ENCODE assay signal across 8 cellular contexts in the genomic region with DNA sequence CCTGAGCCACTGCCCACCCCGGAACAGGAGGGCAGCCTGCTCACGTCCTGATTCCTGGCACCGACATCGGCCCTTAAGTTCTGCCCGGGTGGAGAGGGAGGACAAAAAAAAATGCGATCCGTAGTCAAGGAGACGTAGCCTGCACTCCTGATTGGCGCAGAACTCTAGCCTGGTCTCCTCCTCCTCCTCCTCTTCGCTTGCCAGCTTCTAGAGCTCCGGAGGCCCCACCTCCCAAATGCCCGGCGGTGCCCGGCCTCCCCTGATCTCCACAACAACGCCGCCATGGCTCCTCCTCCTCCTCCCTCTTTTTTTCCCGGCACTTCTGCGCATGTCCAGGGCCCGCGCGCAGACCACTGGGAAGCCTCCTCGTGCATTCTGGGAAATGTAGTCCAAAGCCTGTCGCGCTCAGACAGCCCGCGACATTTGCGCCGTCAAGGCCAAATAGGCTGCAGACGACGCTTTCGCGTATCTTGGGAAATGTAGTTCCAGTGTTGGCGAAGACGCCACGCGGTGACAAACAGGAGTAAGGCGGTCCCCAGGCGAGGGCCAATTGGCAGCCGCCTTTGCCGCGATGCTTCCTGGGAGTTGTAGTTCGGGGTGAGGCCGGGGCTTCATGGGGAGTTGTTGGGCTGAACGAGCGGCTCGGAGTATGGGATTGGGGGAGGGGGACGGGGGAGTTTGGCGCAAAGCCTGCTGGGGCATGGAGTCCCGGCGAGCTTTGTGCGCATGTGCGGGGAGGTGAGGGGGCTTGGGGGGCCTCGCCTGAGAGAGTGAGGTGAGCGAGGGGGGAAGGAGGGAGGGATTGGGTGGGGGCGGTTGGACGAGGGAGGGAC. TPM values are rescaled to one million over a fixed set of nuclear protein-coding genes. Genes with fewer than 3 reads are reported as not detected.
DNase-seq lines count a peak whose midpoint lies in the region; ATAC-seq and TF ChIP-seq lines count a peak whose summit lies in the region.

A gene (plus strand): TSS at position 705 of the 833 bp plus-strand sequence. CDS start 5,625 bp downstream, outside the sequence.

- POLR2A ChIA-PET in naive thymus-derived CD4-positive, alpha-beta T cell (lab: Charles Lee), result interaction anchor here (0.5 to 4.0 kb wide), 5 partner anchors 12 to 175 kb away, joined by 3 to 40 read pairs (median 4); a partner anchor contains a TSS

- H3K9ac ChIP-seq in fibroblast of lung (ENCODE audit: insufficient read depth, low read length), result peak within 1 kb of the TSS; percentile 52

- H3K27me3 ChIP-seq in RWPE2 (ENCODE audit: insufficient read depth, poor library complexity, severe bottlenecking), result no peaks in the 10 kb centered on the region
- H3K27me3 ChIP-seq in fibroblast of lung (ENCODE audit: control insufficient read depth, insufficient read depth, low read length), result no peaks in the 10 kb centered on the region
- no peaks in the 10 kb centered on the region for H3K27me3 ChIP-seq in naive thymus-derived CD4-positive, alpha-beta T cell (ENCODE audit: control insufficient read depth in 2 of 2, insufficient read depth in 2 of 2, low read length in 2 of 2)

- H3K4me3 Mint-ChIP-seq in activated T-helper 2 cell treated with anti-CD3 and anti-CD28 coated beads, Interferon-gamma antibody, Interleukin-2, Interleukin-4, amounts not matched to agents 10 μg/mL and 5 μg/mL and 100 μg/mL, durations not matched to agents 14 hours and 24 hours and 36 hours (ENCODE audit: low read depth), result peak within 1 kb of the TSS; percentile 83
- H3K4me3 Mint-ChIP-seq in naive thymus-derived CD4-positive, alpha-beta T cell, result peak within 1 kb of the TSS; percentile 88 to 97 (median 92)
- H3K4me3 Mint-ChIP-seq in stimulated activated naive B cell treated with anti-CD40 and anti-IgM and Interleukin-4, amounts not matched to agents 10 μg/mL and 1 μg/mL and 100 μg/mL, for 72 hours, result peak within 1 kb of the TSS; percentile 88 to 89

- DNase-seq in Daoy (ENCODE audit: low read depth), result peak; percentile 99
- DNase-seq in GOT3 (lab: John Stamatoyannopoulos, UW), result peak; percentile 98
- peak; percentile 99 for DNase-seq in LNCaP clone FGC (ENCODE audit: low read depth)
- peak; percentile 99 for DNase-seq in RWPE2 (ENCODE audit: low spot score)
- DNase-seq in activated T-helper 2 cell treated with anti-CD3 and anti-CD28 coated beads, Interferon-gamma antibody, Interleukin-2, Interleukin-4, amounts not matched to agents 10 μg/mL and 5 μg/mL and 100 μg/mL, durations not matched to agents 14 hours and 24 hours and 36 hours (ENCODE audit: low spot score), result peak; percentile 99
- peak; percentile 99 for DNase-seq in fibroblast of lung (ENCODE audit: low read depth in 2 of 2)
- peak; percentile 93 to 100 (median 100) for DNase-seq in naive thymus-derived CD4-positive, alpha-beta T cell
- DNase-seq in stimulated activated naive B cell treated with anti-CD40 and anti-IgM and Interleukin-4, amounts not matched to agents 10 μg/mL and 1 μg/mL and 100 μg/mL, for 72 hours, result peak; percentile 99

- no peaks in the 10 kb centered on the region for H3K36me3 Mint-ChIP-seq in activated T-helper 2 cell treated with anti-CD3 and anti-CD28 coated beads, Interferon-gamma antibody, Interleukin-2, Interleukin-4, amounts not matched to agents 10 μg/mL and 5 μg/mL and 100 μg/mL, durations not matched to agents 14 hours and 24 hours and 36 hours (ENCODE audit: low read depth)
- peaks cover 0 to 3% (median 0%) of the 10 kb centered on the region in 5 donors for H3K36me3 Mint-ChIP-seq in naive thymus-derived CD4-positive, alpha-beta T cell
- peaks cover 1 to 7% of the 10 kb centered on the region in 2 donors for H3K36me3 Mint-ChIP-seq in stimulated activated naive B cell treated with anti-CD40 and anti-IgM and Interleukin-4, amounts not matched to agents 10 μg/mL and 1 μg/mL and 100 μg/mL, for 72 hours

- TF ChIP-seq CTCF in LNCaP clone FGC (IDR thresholded peaks at IDR 0.05; ENCODE audit: control insufficient read depth, extremely low read depth, insufficient read depth) (no peak), RWPE2 (IDR thresholded peaks at IDR 0.05; ENCODE audit: poor library complexity, severe bottlenecking) (no peak), fibroblast of lung (conservative IDR thresholded peaks at IDR 0.05 in 1 of 2, IDR thresholded peaks at IDR 0.05 in 1 of 2; ENCODE audit: low read depth in 1 of 2, low read length in 2 of 2) (no peak)

- H3K27me3 Mint-ChIP-seq in activated T-helper 2 cell treated with anti-CD3 and anti-CD28 coated beads, Interferon-gamma antibody, Interleukin-2, Interleukin-4, amounts not matched to agents 10 μg/mL and 5 μg/mL and 100 μg/mL, durations not matched to agents 14 hours and 24 hours and 36 hours (ENCODE audit: low read depth), result no peaks in the 10 kb centered on the region
- peaks cover 0 to 4% (median 0%) of the 10 kb centered on the region in 5 donors for H3K27me3 Mint-ChIP-seq in naive thymus-derived CD4-positive, alpha-beta T cell
- H3K27me3 Mint-ChIP-seq in stimulated activated naive B cell treated with anti-CD40 and anti-IgM and Interleukin-4, amounts not matched to agents 10 μg/mL and 1 μg/mL and 100 μg/mL, for 72 hours, result no peaks in the 10 kb centered on the region

- intact Hi-C loops in activated T-helper 2 cell treated with anti-CD3 and anti-CD28 coated beads, Interferon-gamma antibody, Interleukin-2, Interleukin-4, amounts not matched to agents 10 μg/mL and 5 μg/mL and 100 μg/mL, durations not matched to agents 14 hours and 24 hours and 36 hours (cut with micrococcal nuclease), result loop anchor here (1.0 kb wide), 2 partner anchors 19 to 175 kb away; a partner anchor contains a TSS
- intact Hi-C loops in naive thymus-derived CD4-positive, alpha-beta T cell (cut with micrococcal nuclease), result loop anchor here (1.0 to 10.0 kb wide), 18 partner anchors 19 to 1981 kb away; a partner anchor contains a TSS

- H3K36me3 ChIP-seq in RWPE2 (ENCODE audit: low read depth), result no peaks in the 10 kb centered on the region
- peaks cover 2% of the 10 kb centered on the region for H3K36me3 ChIP-seq in fibroblast of lung (ENCODE audit: control insufficient read depth, insufficient read depth, low read length)
- H3K36me3 ChIP-seq in naive thymus-derived CD4-positive, alpha-beta T cell (ENCODE audit: control insufficient read depth in 2 of 3, insufficient read depth in 3 of 3, low read length in 3 of 3), result no peaks in the 10 kb centered on the region

- ATAC-seq in RWPE2 (ENCODE audit: low read depth), result peak; percentile 95
- peak; percentile 91 for ATAC-seq in naive thymus-derived CD4-positive, alpha-beta T cell
- ATAC-seq in stimulated activated naive B cell treated with anti-CD40 and anti-IgM and Interleukin-4, amounts not matched to agents 10 μg/mL and 1 μg/mL and 100 μg/mL, for 72 hours (replicated peaks), result peak; percentile 91 to 95

- CTCF ChIA-PET in naive thymus-derived CD4-positive, alpha-beta T cell (lab: Charles Lee), result interaction anchor here (0.6 to 1.2 kb wide), 2 partner anchors 19 to 75 kb away, joined by 3 to 4 read pairs; no protein-coding TSS in a partner anchor

- no peaks in the 10 kb centered on the region for H4K20me1 ChIP-seq in fibroblast of lung (ENCODE audit: control insufficient read depth, extremely low read depth, insufficient read depth, low read length)

- H3K27ac ChIP-seq in RWPE2 (ENCODE audit: poor library complexity, severe bottlenecking) (peak within 1 kb of the TSS; percentile 41), fibroblast of lung (ENCODE audit: insufficient read depth, low read length) (peak within 1 kb of the TSS; percentile 83)
- H3K27ac ChIP-seq in naive thymus-derived CD4-positive, alpha-beta T cell (ENCODE audit: low read depth, low read length), result peak within 1 kb of the TSS; percentile 85

- peaks cover 18% of the 10 kb centered on the region for H3K79me2 ChIP-seq in fibroblast of lung (ENCODE audit: control insufficient read depth, insufficient read depth, low read length)

- peak within 1 kb of the TSS; percentile 70 for H2AFZ ChIP-seq in fibroblast of lung (ENCODE audit: low read length)

- H3K9me3 ChIP-seq in RWPE2 (ENCODE audit: severe bottlenecking), result no peaks in the 10 kb centered on the region
- H3K9me3 ChIP-seq in fibroblast of lung (ENCODE audit: control insufficient read depth, insufficient read depth, low read depth, low read length), result no peaks in the 10 kb centered on the region
- H3K9me3 ChIP-seq in naive thymus-derived CD4-positive, alpha-beta T cell (ENCODE audit: control insufficient read depth in 2 of 3, low read length in 3 of 3), result no peaks in the 10 kb centered on the region

- H3K27ac Mint-ChIP-seq in activated T-helper 2 cell treated with anti-CD3 and anti-CD28 coated beads, Interferon-gamma antibody, Interleukin-2, Interleukin-4, amounts not matched to agents 10 μg/mL and 5 μg/mL and 100 μg/mL, durations not matched to agents 14 hours and 24 hours and 36 hours, result peak within 1 kb of the TSS; percentile 81
- peak within 1 kb of the TSS; percentile 84 to 98 (median 91) for H3K27ac Mint-ChIP-seq in naive thymus-derived CD4-positive, alpha-beta T cell
- peak within 1 kb of the TSS; percentile 95 for H3K27ac Mint-ChIP-seq in stimulated activated naive B cell treated with anti-CD40 and anti-IgM and Interleukin-4, amounts not matched to agents 10 μg/mL and 1 μg/mL and 100 μg/mL, for 72 hours

- H3K4me2 ChIP-seq in fibroblast of lung (ENCODE audit: extremely low read depth, insufficient read depth, low read length), result peak within 1 kb of the TSS; percentile 97

- peaks cover 21% of the 10 kb centered on the region for H3K4me1 Mint-ChIP-seq in activated T-helper 2 cell treated with anti-CD3 and anti-CD28 coated beads, Interferon-gamma antibody, Interleukin-2, Interleukin-4, amounts not matched to agents 10 μg/mL and 5 μg/mL and 100 μg/mL, durations not matched to agents 14 hours and 24 hours and 36 hours (ENCODE audit: low read depth)
- H3K4me1 Mint-ChIP-seq in naive thymus-derived CD4-positive, alpha-beta T cell, result peaks cover 27 to 49% (median 43%) of the 10 kb centered on the region in 7 donors
- H3K4me1 Mint-ChIP-seq in stimulated activated naive B cell treated with anti-CD40 and anti-IgM and Interleukin-4, amounts not matched to agents 10 μg/mL and 1 μg/mL and 100 μg/mL, for 72 hours, result peaks cover 26 to 38% of the 10 kb centered on the region in 2 donors

- H3K9me3 Mint-ChIP-seq in activated T-helper 2 cell treated with anti-CD3 and anti-CD28 coated beads, Interferon-gamma antibody, Interleukin-2, Interleukin-4, amounts not matched to agents 10 μg/mL and 5 μg/mL and 100 μg/mL, durations not matched to agents 14 hours and 24 hours and 36 hours, result no peaks in the 10 kb centered on the region
- no peaks in the 10 kb centered on the region for H3K9me3 Mint-ChIP-seq in naive thymus-derived CD4-positive, alpha-beta T cell
- no peaks in the 10 kb centered on the region for H3K9me3 Mint-ChIP-seq in stimulated activated naive B cell treated with anti-CD40 and anti-IgM and Interleukin-4, amounts not matched to agents 10 μg/mL and 1 μg/mL and 100 μg/mL, for 72 hours

- H3K4me1 ChIP-seq in RWPE2 (ENCODE audit: insufficient read depth, poor library complexity, severe bottlenecking), result no peaks in the 10 kb centered on the region
- no peaks in the 10 kb centered on the region for H3K4me1 ChIP-seq in fibroblast of lung (ENCODE audit: control insufficient read depth, extremely low read depth, insufficient read depth, low read length)
- peaks cover 4 to 22% of the 10 kb centered on the region in 2 donors for H3K4me1 ChIP-seq in naive thymus-derived CD4-positive, alpha-beta T cell (ENCODE audit: control insufficient read depth in 2 of 2, insufficient read depth in 2 of 2, low read length in 2 of 2)

- H3K4me3 ChIP-seq in LNCaP clone FGC (ENCODE audit: low read depth, low read length), result peak within 1 kb of the TSS; percentile 60
- H3K4me3 ChIP-seq in RWPE2 (ENCODE audit: severe bottlenecking), result peak within 1 kb of the TSS; percentile 34
- peak within 1 kb of the TSS; percentile 59 to 73 (median 68) for H3K4me3 ChIP-seq in fibroblast of lung (replicated peaks in 1 of 4; ENCODE audit: control extremely low read depth in 1 of 4, insufficient read depth in 1 of 4, low read depth in 3 of 4, low read length in 4 of 4)
- H3K4me3 ChIP-seq in naive thymus-derived CD4-positive, alpha-beta T cell (ENCODE audit: low read length), result peak within 1 kb of the TSS; percentile 60

RNA-seq across cellular contexts. Expression of the gene that starts here (rescaled TPM):
- total RNA-seq in Daoy (2014; rRNA removed; shearing (Covaris generic)), result 24.3 and 36.4 TPM in 2 replicates
- total RNA-seq in activated T-helper 2 cell treated with anti-CD3 and anti-CD28 coated beads, Interferon-gamma antibody, Interleukin-2, Interleukin-4, amounts not matched to agents 10 μg/mL and 5 μg/mL and 100 μg/mL, durations not matched to agents 14 hours and 24 hours and 36 hours, result 30.3 and 35.5 TPM in 2 replicates
- 12.3 and 17.5 TPM in 2 replicates for total RNA-seq in fibroblast of lung
- 6.4 and 7.4 TPM in 2 replicates for polyA plus RNA-seq in fibroblast of lung
- 12.6 and 16.1 TPM in 2 replicates for polyA plus RNA-seq in fibroblast of lung (2012)
- polyA minus RNA-seq in fibroblast of lung (ENCODE audit: low replicate concordance), result 9.9 and 11.8 TPM in 2 replicates
- 10 to 100 TPM; 22.2 to 49.6 (median 35.7) TPM for total RNA-seq in naive thymus-derived CD4-positive, alpha-beta T cell
- 10 to 100 TPM; 15.9 to 35.3 TPM for polyA plus RNA-seq in naive thymus-derived CD4-positive, alpha-beta T cell

Comparison
In these comparisons a context has a peak if more than half of its experiments do, and no peak if none do; other contexts are left out.
1. Peak in every context shown above with its lines: DNase-seq, ATAC-seq, H3K4me3 ChIP-seq and H3K27ac ChIP-seq.